ENCODE assay signal across 8 cellular contexts in genomic region chr15:39581501-39582285, GRCh38. TPM values are rescaled to one million over a fixed set of nuclear protein-coding genes. Genes with fewer than 3 reads are reported as not detected.
DNase-seq lines count a peak whose midpoint lies in the region; ATAC-seq, FAIRE-seq and TF ChIP-seq lines count a peak whose summit lies in the region.

No MANE protein-coding gene starts in this region.

- TF ChIP-seq CTCF in NB4 (IDR thresholded peaks at IDR 0.05; ENCODE audit: low read depth, low read length) (peak; percentile 1), bronchial epithelial cell (IDR thresholded peaks at IDR 0.05; ENCODE audit: insufficient read depth, low read length, severe bottlenecking) (peak; percentile 79), left lung (IDR thresholded peaks at IDR 0.05) (peak in 1 of 2 donors; percentile 18), tibial nerve (IDR thresholded peaks at IDR 0.05) (peak in 4 of 5 experiments; percentile 18 to 46 (median 36))

- H3K4me3 ChIP-seq in NB4 (ENCODE audit: low read depth, low read length) (no peak overlapping the region), bronchial epithelial cell (ENCODE audit: low read depth, low read length) (peak overlapping the region; percentile 58), left lung (peak overlapping the region; percentile 47 to 54), tibial nerve (peak overlapping the region; percentile 61 to 78 (median 66))

- WGBS in tibial nerve, 2 donors, result 16 to 26% methylated on average over 21 of the region's 21 CpGs

- H3K9me3 ChIP-seq in left lung, result no peaks in the 10 kb centered on the region
- H3K9me3 ChIP-seq in tibial nerve, result no peaks in the 10 kb centered on the region

- peak overlapping the region; percentile 67 to 91 for H3K27ac ChIP-seq in left lung
- peak overlapping the region; percentile 90 to 95 (median 91) for H3K27ac ChIP-seq in tibial nerve

- ATAC-seq in left lung (peak; percentile 59), GM18520 (IDR thresholded peaks at IDR 0.05; ENCODE audit: unreplicated experiment) (no peak), HG02623 (IDR thresholded peaks at IDR 0.05; ENCODE audit: unreplicated experiment) (no peak), HG03439 (IDR thresholded peaks at IDR 0.05; ENCODE audit: unreplicated experiment) (no peak)

- no peak for TF ChIP-seq POLR2A in NB4 (IDR thresholded peaks at IDR 0.05; ENCODE audit: extremely low read depth, insufficient read length)
- no peak for TF ChIP-seq POLR2A in tibial nerve (IDR thresholded peaks at IDR 0.05)

- FAIRE-seq in bronchial epithelial cell (lab: Jason Lieb, UNC), result no peak

- DNase-seq in ELR (ENCODE audit: low read depth) (peak; percentile 73), NB4 (ENCODE audit: low read depth) (peak; percentile 31), bronchial epithelial cell (ENCODE audit: low read depth) (peak; percentile 50), left lung (peak; percentile 76 to 85), tibial nerve (ENCODE audit: low spot score in 2 of 2) (peak; percentile 48 to 56)

- H3K4me1 ChIP-seq in left lung, result peaks cover 3 to 45% of the 10 kb centered on the region in 2 donors
- peaks cover 0 to 64% (median 23%) of the 10 kb centered on the region in 4 donors for H3K4me1 ChIP-seq in tibial nerve

- intact Hi-C loops in left lung (cut with DNase I), result loop anchor here in 1 of 2 donors (10.0 kb wide), 2 partner anchors 173 to 407 kb away; no protein-coding TSS in a partner anchor

- H3K36me3 ChIP-seq in bronchial epithelial cell (ENCODE audit: control insufficient read depth, insufficient read depth, low read length) (peaks cover 27% of the 10 kb centered on the region), left lung (peaks cover 0 to 42% of the 10 kb centered on the region in 2 donors), tibial nerve (peaks cover 0 to 48% (median 10%) of the 10 kb centered on the region in 3 donors)

- no peak for TF ChIP-seq EP300 in tibial nerve (IDR thresholded peaks at IDR 0.05)

- no peaks in the 10 kb centered on the region for H3K27me3 ChIP-seq in bronchial epithelial cell (ENCODE audit: control insufficient read depth, insufficient read depth, low read length)
- peaks cover 0 to 53% of the 10 kb centered on the region in 2 donors for H3K27me3 ChIP-seq in left lung
- H3K27me3 ChIP-seq in tibial nerve, result no peaks in the 10 kb centered on the region

RNA-seq across cellular contexts. Expression of gene THBS1, which starts 0.8 kb away (rescaled TPM):
- 37.8 and 162 TPM in 2 replicates for total RNA-seq in bronchial epithelial cell
- total RNA-seq in left lung, result 100 to 1,000 TPM; 498 to 570 TPM
- total RNA-seq in tibial nerve, result 1,000 to 10,000 TPM; 1,850 to 2,559 (median 1,931) TPM
